In the genomic region with DNA sequence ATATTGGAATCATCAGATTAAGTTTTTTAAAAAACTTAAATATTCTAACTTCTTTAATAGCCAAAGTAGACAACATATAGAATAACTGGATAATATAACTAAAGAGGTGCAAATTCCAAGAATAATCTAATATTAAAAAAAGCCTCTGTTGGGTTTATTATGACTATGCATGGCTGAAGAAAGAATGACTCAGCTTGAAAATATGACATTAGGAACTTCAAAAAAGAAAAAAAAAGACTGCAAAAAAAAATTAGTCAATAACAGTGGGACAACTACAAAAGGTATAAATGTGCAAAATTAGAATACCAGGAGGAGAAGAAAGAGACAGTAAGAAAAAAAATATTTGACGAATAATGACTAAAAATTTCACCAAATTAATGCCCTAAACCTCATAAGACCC, we compare ENCODE assay signal across 22 cellular contexts.
"Had no signal": no experiment of that assay in that cellular context is flagged by ENCODE, and none has a peak within 500 bp of the region (broad histone marks: within the 10 kb centered on the region; RNA-seq: fewer than 3 reads in every experiment).

No MANE protein-coding gene starts in this region.

- FAIRE-seq: small intestine had no signal

- DNase-seq: activated CD4-positive, alpha-beta T cell treated with anti-CD3 and anti-CD28 coated beads for 4 hours; activated CD4-positive, alpha-beta T cell treated with anti-CD3 and anti-CD28 coated beads, Interleukin-2, amount 50 U/mL, for 48 hours; activated CD4-positive, CD25-positive, alpha-beta regulatory T cell; activated CD8-positive, alpha-beta memory T cell treated with anti-CD3 and anti-CD28 coated beads, Interleukin-2, amount 50 U/mL, for 48 hours; activated naive CD4-positive, alpha-beta T cell; activated naive CD8-positive, alpha-beta T cell treated with anti-CD3 and anti-CD28 coated beads for 36 hours; activated T-cell treated with anti-CD3 and anti-CD28 coated beads, Interleukin-2, amount 50 U/mL, for 4 hours; amniotic stem cell; body of pancreas; dorsolateral prefrontal cortex; effector memory CD8-positive, alpha-beta T cell; immature natural killer cell; kidney glomerular epithelial cell; left lung; naive B cell; nucleus accumbens; small intestine; stimulated activated CD4-positive, alpha-beta T cell treated with anti-CD3 and anti-CD28 coated beads, Interleukin-15, amount 100 ng/mL, for 24 hours; stimulated activated naive B cell treated with anti-CD40 and anti-IgM and Interleukin-4, amounts not matched to agents 10 μg/mL and 1 μg/mL and 100 μg/mL, for 72 hours; SW 1271; T-helper 17 cell had no signal

- ATAC-seq: activated T-cell treated with anti-CD3 and anti-CD28 coated beads, Interleukin-2, amount 50 U/mL, for 4 hours; body of pancreas; effector memory CD8-positive, alpha-beta T cell; left lung; sciatic nerve; stimulated activated naive B cell treated with anti-CD40 and anti-IgM and Interleukin-4, amounts not matched to agents 10 μg/mL and 1 μg/mL and 100 μg/mL, for 72 hours; T-helper 17 cell had no signal
